Comparison of ENCODE assay signal across 8 cellular contexts in the genomic region with DNA sequence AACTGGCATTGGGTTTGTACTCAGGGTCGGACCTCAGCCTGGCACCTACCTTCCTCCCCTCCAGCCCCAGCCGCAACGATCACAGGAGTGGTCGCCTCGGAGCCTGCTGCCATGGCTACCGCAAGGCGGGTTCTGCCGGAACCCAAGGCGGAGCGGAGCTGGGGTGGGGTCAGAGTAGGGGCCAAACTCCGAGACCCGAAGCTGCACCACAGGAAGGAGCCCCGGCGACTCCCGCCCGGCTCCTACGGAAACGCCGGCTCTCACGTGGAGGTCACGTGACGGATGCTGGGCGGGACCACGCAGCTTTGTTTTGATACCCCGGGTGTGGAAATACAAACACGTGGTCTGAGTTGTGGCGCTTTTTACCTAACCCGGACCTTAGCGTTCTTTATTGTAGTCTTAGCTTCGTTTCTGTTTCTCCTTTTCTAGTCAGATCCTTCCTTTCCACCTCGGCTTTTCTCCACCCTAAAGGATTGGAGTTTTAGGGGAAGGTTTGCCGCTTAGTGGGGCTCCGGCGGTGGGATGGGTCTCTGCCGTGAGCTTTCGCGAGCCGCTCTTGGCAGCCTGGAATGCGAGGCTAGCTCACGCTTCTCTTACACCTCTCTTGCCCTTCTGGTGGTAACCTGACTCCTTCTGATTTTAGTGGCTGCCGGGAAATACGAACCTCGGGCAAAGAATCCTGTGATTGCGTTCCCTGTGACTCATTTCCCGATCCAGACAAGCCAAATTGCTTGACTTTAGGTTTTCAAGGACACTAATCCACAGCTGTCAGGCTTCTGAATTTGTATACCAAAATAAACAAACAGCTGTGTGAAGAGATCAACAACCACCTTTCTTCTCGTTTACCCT. TPM values are rescaled to one million over a fixed set of nuclear protein-coding genes. Genes with fewer than 3 reads are reported as not detected.
DNase-seq lines count a peak whose midpoint lies in the region; ATAC-seq and TF ChIP-seq lines count a peak whose summit lies in the region.

A gene with protein sequence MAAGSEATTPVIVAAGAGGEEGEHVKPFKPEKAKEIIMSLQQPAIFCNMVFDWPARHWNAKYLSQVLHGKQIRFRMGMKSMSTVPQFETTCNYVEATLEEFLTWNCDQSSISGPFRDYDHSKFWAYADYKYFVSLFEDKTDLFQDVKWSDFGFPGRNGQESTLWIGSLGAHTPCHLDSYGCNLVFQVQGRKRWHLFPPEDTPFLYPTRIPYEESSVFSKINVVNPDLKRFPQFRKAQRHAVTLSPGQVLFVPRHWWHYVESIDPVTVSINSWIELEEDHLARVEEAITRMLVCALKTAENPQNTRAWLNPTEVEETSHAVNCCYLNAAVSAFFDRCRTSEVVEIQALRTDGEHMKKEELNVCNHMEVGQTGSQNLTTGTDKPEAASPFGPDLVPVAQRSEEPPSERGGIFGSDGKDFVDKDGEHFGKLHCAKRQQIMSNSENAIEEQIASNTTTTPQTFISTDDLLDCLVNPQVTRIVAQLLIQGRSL (minus strand): TSS at position 264 of the 849 bp plus-strand sequence. CDS start 151 bp downstream, at position 113.

- H2BK5ac ChIP-seq in H9 (ENCODE audit: insufficient read length, low read length) = no peak within 1 kb of the TSS

- TF ChIP-seq POLR2A in upper lobe of left lung (IDR thresholded peaks at IDR 0.05) = peak in 3 of 4 donors; percentile 13 to 83 (median 33)

- H3K14ac ChIP-seq in H9 (ENCODE audit: insufficient read depth, low read length) = peak within 1 kb of the TSS; percentile 72; the same call in 1 of the 2 replicates

- peaks cover 6% of the 10 kb centered on the region for H3K23me2 ChIP-seq in H9 (ENCODE audit: insufficient read length, low read depth, low read length, poor library complexity, severe bottlenecking)

- H2BK12ac ChIP-seq in H9 (ENCODE audit: insufficient read length, low read depth, low read length) = peak within 1 kb of the TSS; percentile 16

- peak; percentile 92 for ATAC-seq in upper lobe of left lung (ENCODE audit: low FRiP score in 2 of 2)

- H3K27me3 Mint-ChIP-seq in H9 (ENCODE audit: low read depth) (peaks cover 15% of the 10 kb centered on the region), glutamatergic neuron (ENCODE audit: unreplicated experiment) (peaks cover 2% of the 10 kb centered on the region)
- no peaks in the 10 kb centered on the region for H3K27me3 Mint-ChIP-seq in activated naive CD4-positive, alpha-beta T cell treated with anti-CD3 and anti-CD28 coated beads for 36 hours (ENCODE audit: low read depth)

- H3K27me3 ChIP-seq in H9 (ENCODE audit: insufficient read depth, low read length) = peaks cover 4% of the 10 kb centered on the region; the same call in 1 of the 2 replicates
- H3K27me3 ChIP-seq in upper lobe of left lung = no peaks in the 10 kb centered on the region

- H3K79me2 ChIP-seq in H9 (ENCODE audit: insufficient read depth, low read length) = peaks cover under 1% of the 10 kb centered on the region; the same call in 1 of the 2 replicates

- no peak within 1 kb of the TSS for H4K5ac ChIP-seq in H9 (ENCODE audit: insufficient read length, low read depth, low read length)

- H3K56ac ChIP-seq in H9 (ENCODE audit: insufficient read length, low read depth, low read length) = no peak within 1 kb of the TSS

- peak within 1 kb of the TSS; percentile 78 for H3K9ac ChIP-seq in H9 (ENCODE audit: extremely low read depth, insufficient read length, low read length)

- no peak within 1 kb of the TSS for H2BK120ac ChIP-seq in H9 (ENCODE audit: low read depth, low read length, poor library complexity, severe bottlenecking)

- no peak within 1 kb of the TSS for H4K8ac ChIP-seq in H9 (replicated peaks; ENCODE audit: insufficient read length, low read depth, low read length)

- no peak within 1 kb of the TSS for H2BK15ac ChIP-seq in H9 (ENCODE audit: low read depth, low read length)

- H3K4me1 Mint-ChIP-seq in H9 (peaks cover 20 to 24% of the 10 kb centered on the region in 2 experiments), glutamatergic neuron (ENCODE audit: low read depth, unreplicated experiment) (peaks cover 7% of the 10 kb centered on the region)
- peaks cover 30% of the 10 kb centered on the region for H3K4me1 Mint-ChIP-seq in activated naive CD4-positive, alpha-beta T cell treated with anti-CD3 and anti-CD28 coated beads for 36 hours (ENCODE audit: low read depth)

- H3K4ac ChIP-seq in H9 (ENCODE audit: low read depth, low read length) = no peak within 1 kb of the TSS

- H4K91ac ChIP-seq in H9 (ENCODE audit: insufficient read length, low read depth, low read length) = no peak within 1 kb of the TSS

- no CpG with 5 or more reads among the region's 46 CpGs for whole genome bisulfite sequencing in H9 (ENCODE audit: extremely low coverage, insufficient read length, low lambda C conversion rate)
- 1% methylated on average over 46 of the region's 46 CpGs for WGBS in upper lobe of left lung, 2 donors

- H3K36me3 Mint-ChIP-seq in H9 (ENCODE audit: insufficient read depth in 1 of 3, low read depth in 3 of 3) = no peaks in the 10 kb centered on the region
- H3K36me3 Mint-ChIP-seq in activated naive CD4-positive, alpha-beta T cell treated with anti-CD3 and anti-CD28 coated beads for 36 hours (ENCODE audit: low read depth) = no peaks in the 10 kb centered on the region
- no peaks in the 10 kb centered on the region for H3K36me3 Mint-ChIP-seq in glutamatergic neuron (ENCODE audit: unreplicated experiment)

- H4K20me1 ChIP-seq in H9 (ENCODE audit: control insufficient read depth, insufficient read depth, insufficient read length) = no peaks in the 10 kb centered on the region

- TF ChIP-seq EP300 in upper lobe of left lung (IDR thresholded peaks at IDR 0.05) = peak in 2 of 4 donors; percentile 68 to 72

- peak within 1 kb of the TSS; percentile 44 for H3K4me2 ChIP-seq in H9 (ENCODE audit: insufficient read depth, insufficient read length, low read length)

- H3K4me1 ChIP-seq in H9 (ENCODE audit: insufficient read depth, low read length) (no peaks in the 10 kb centered on the region), upper lobe of left lung (peaks cover 13 to 25% (median 21%) of the 10 kb centered on the region in 4 donors)

- H3K18ac ChIP-seq in H9 (ENCODE audit: insufficient read length, low read depth, low read length) = peak within 1 kb of the TSS; percentile 61

- H3K4me3 Mint-ChIP-seq in H9 (peak within 1 kb of the TSS in 1 of 2 experiments; percentile 87; a peak in 3 of 5 replicates), glutamatergic neuron (ENCODE audit: unreplicated experiment) (no peak within 1 kb of the TSS)
- H3K4me3 Mint-ChIP-seq in activated naive CD4-positive, alpha-beta T cell treated with anti-CD3 and anti-CD28 coated beads for 36 hours = peak within 1 kb of the TSS; percentile 86

- H2BK20ac ChIP-seq in H9 (ENCODE audit: low read depth, low read length, poor library complexity, severe bottlenecking) = no peak within 1 kb of the TSS

- H3K9me3 ChIP-seq in H9 (ENCODE audit: control insufficient read depth, low read depth, low read length) (no peaks in the 10 kb centered on the region), upper lobe of left lung (no peaks in the 10 kb centered on the region)

- no peaks in the 10 kb centered on the region for H3K36me3 ChIP-seq in upper lobe of left lung

- no peak within 1 kb of the TSS for H3K23ac ChIP-seq in H9 (ENCODE audit: insufficient read length, low read depth, low read length)

- CTCF ChIA-PET in activated naive CD4-positive, alpha-beta T cell treated with anti-CD3 and anti-CD28 coated beads for 36 hours (lab: Charles Lee) = interaction anchor here (1.1 kb wide), 1 partner anchor 235 kb away, joined by 3 read pairs; no protein-coding TSS in a partner anchor

- no peak within 1 kb of the TSS for H2AFZ ChIP-seq in H9 (ENCODE audit: low read length)

- peak within 1 kb of the TSS; percentile 98 to 100 (median 99) for H3K27ac Mint-ChIP-seq in H9
- H3K27ac Mint-ChIP-seq in activated naive CD4-positive, alpha-beta T cell treated with anti-CD3 and anti-CD28 coated beads for 36 hours = peak within 1 kb of the TSS; percentile 80
- peak within 1 kb of the TSS; percentile 91 for H3K27ac Mint-ChIP-seq in glutamatergic neuron (ENCODE audit: unreplicated experiment)

- no peak within 1 kb of the TSS for H3T11ph ChIP-seq in H9 (ENCODE audit: low read length)

- DNase-seq in EH (ENCODE audit: low read depth) (peak; percentile 93), H9 (peak; percentile 96), NCI-H226 (peak; percentile 94), glutamatergic neuron (peak; percentile 94), pons (ENCODE audit: low spot score) (peak; percentile 92), upper lobe of left lung (peak; percentile 96), AML-193 (lab: John Stamatoyannopoulos, UW) (no peak)
- DNase-seq in activated naive CD4-positive, alpha-beta T cell treated with anti-CD3 and anti-CD28 coated beads for 36 hours = peak; percentile 92

- no peak within 1 kb of the TSS for H2AK5ac ChIP-seq in H9 (ENCODE audit: insufficient read length, low read length)

- no peaks in the 10 kb centered on the region for H3K79me1 ChIP-seq in H9 (ENCODE audit: insufficient read depth, low read depth, low read length, poor library complexity, severe bottlenecking)

- TF ChIP-seq CTCF in H9 (conservative IDR thresholded peaks at IDR 0.05) (no peak), glutamatergic neuron (IDR thresholded peaks at IDR 0.05; ENCODE audit: partially characterized antibody, unreplicated experiment) (no peak), upper lobe of left lung (IDR thresholded peaks at IDR 0.05) (no peak)

- no peaks in the 10 kb centered on the region for H3K9me3 Mint-ChIP-seq in H9
- H3K9me3 Mint-ChIP-seq in activated naive CD4-positive, alpha-beta T cell treated with anti-CD3 and anti-CD28 coated beads for 36 hours = no peaks in the 10 kb centered on the region
- H3K9me3 Mint-ChIP-seq in glutamatergic neuron (ENCODE audit: unreplicated experiment) = peaks cover 2% of the 10 kb centered on the region

- intact Hi-C loops in activated naive CD4-positive, alpha-beta T cell treated with anti-CD3 and anti-CD28 coated beads for 36 hours (cut with micrococcal nuclease) = loop anchor here (1.0 to 10.0 kb wide), 10 partner anchors 99 to 1249 kb away; partner anchors contain the start of genes DTX3L, FAM162A, GOLGB1 and HACD2

- peak within 1 kb of the TSS; percentile 31 to 79 (median 64) for H3K4me3 ChIP-seq in upper lobe of left lung

- H3K27ac ChIP-seq in H9 (ENCODE audit: insufficient read length, low read depth, low read length) = peak within 1 kb of the TSS; percentile 42
- H3K27ac ChIP-seq in upper lobe of left lung = peak within 1 kb of the TSS; percentile 88 to 99 (median 92)

RNA-seq across cellular contexts. Expression of the gene that starts here (rescaled TPM):
- 8.9 and 9.8 TPM in 2 replicates for total RNA-seq in H9 (2021)
- total RNA-seq in activated naive CD4-positive, alpha-beta T cell treated with anti-CD3 and anti-CD28 coated beads for 36 hours = 1 to 10 TPM; 3.0 to 3.2 TPM
- 18.6 TPM for total RNA-seq in glutamatergic neuron (ENCODE audit: unreplicated experiment)
- 10 to 100 TPM in 5 of 6 donors, 1 to 10 TPM in 1; 6.8 to 36.4 (median 13.9) TPM for total RNA-seq in upper lobe of left lung

Comparison
In these comparisons a context has a peak if more than half of its experiments do, and no peak if none do; other contexts are left out.
1. DNase-seq: peak in EH (single experiment), H9 (single experiment), NCI-H226 (single experiment), activated naive CD4-positive, alpha-beta T cell treated with anti-CD3 and anti-CD28 coated beads for 36 hours (single experiment), glutamatergic neuron (single experiment), pons (single experiment) and upper lobe of left lung (2 of 2); none in AML-193 (0 of 2).
2. Peak in every context shown above with its lines, with median percentiles within 50 percentile points of each other: H3K27ac Mint-ChIP-seq.